ENCODE assay signal across 13 cellular contexts in the genomic region with DNA sequence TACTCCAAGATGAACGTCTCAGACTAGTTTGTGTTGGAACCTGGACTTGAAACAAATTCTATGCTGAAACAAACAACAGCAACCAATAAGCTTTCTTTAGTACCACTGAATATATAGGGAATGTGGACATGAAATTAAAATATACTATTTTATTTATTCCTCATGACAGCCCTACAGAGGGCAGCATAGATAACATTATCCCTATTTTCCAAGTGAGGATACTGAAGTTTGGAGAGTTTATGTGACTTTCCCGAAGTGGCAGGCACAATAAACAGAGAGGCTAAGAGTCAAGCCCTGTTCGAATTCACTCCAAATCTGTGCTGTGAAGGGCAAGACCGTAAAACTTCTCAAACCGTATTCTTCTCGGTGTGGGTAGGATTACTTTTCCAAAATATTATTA.
A peak's percentile ranks its signal among the peaks of the same experiment; 100 is the strongest.
DNase-seq lines count a peak whose midpoint lies in the region; ATAC-seq, FAIRE-seq and TF ChIP-seq lines count a peak whose summit lies in the region.
"Had no signal": no experiment of that assay in that cellular context is flagged by ENCODE, and none has a peak within 500 bp of the region (broad histone marks: within the 10 kb centered on the region; RNA-seq: fewer than 3 reads in every experiment).

No MANE protein-coding gene starts in this region.

- ATAC-seq in sciatic nerve (peak; percentile 62), GM21528 (IDR thresholded peaks at IDR 0.05; ENCODE audit: low FRiP score, unreplicated experiment) (no peak), GM21576 (IDR thresholded peaks at IDR 0.05; ENCODE audit: unreplicated experiment) (no peak), GM19397 (IDR thresholded peaks at IDR 0.05; ENCODE audit: unreplicated experiment) (no peak)

- no peak for FAIRE-seq in RCC 7860 (lab: Jason Lieb, UNC)

- intact Hi-C loops in sciatic nerve (cut with DNase I) = no loop called here

- H3K4me3 ChIP-seq in fibroblast of pulmonary artery (replicated peaks; ENCODE audit: low read depth, low read length) = no peak overlapping the region
- H3K4me3 ChIP-seq: skin epidermis had no signal

- TF ChIP-seq CTCF in fibroblast of pulmonary artery (IDR thresholded peaks at IDR 0.05; ENCODE audit: low read length, missing control alignments) = peak; percentile 39

- peak; percentile 26 for DNase-seq in DMS153 (lab: John Stamatoyannopoulos, UW)
- DNase-seq in RCC 7860 (ENCODE audit: low spot score) = peak; percentile 9
- DNase-seq in fibroblast of pulmonary artery (ENCODE audit: low read depth) = peak; percentile 38
- DNase-seq in sciatic nerve (ENCODE audit: low spot score) = no peak
- no peak for DNase-seq in DMS79 treated with DMSO at 0.1 percent for 48 hours (lab: John Stamatoyannopoulos, UW)
- DNase-seq: activated CD4-positive, alpha-beta T cell treated with anti-CD3 and anti-CD28 coated beads for 48 hours; GF-D8; NCI-H2081 treated with DMSO at 0.1 percent for 48 hours; RPMI8226 had no signal

Comparison
In these comparisons a context has a peak if more than half of its experiments do, and no peak if none do; other contexts are left out.
1. DNase-seq: peak in DMS153 (single experiment), RCC 7860 (single experiment) and fibroblast of pulmonary artery (single experiment); none in sciatic nerve (single experiment) and DMS79 treated with DMSO at 0.1 percent for 48 hours (single experiment).